9 cellular contexts compared by ENCODE assay signal in the genomic region with DNA sequence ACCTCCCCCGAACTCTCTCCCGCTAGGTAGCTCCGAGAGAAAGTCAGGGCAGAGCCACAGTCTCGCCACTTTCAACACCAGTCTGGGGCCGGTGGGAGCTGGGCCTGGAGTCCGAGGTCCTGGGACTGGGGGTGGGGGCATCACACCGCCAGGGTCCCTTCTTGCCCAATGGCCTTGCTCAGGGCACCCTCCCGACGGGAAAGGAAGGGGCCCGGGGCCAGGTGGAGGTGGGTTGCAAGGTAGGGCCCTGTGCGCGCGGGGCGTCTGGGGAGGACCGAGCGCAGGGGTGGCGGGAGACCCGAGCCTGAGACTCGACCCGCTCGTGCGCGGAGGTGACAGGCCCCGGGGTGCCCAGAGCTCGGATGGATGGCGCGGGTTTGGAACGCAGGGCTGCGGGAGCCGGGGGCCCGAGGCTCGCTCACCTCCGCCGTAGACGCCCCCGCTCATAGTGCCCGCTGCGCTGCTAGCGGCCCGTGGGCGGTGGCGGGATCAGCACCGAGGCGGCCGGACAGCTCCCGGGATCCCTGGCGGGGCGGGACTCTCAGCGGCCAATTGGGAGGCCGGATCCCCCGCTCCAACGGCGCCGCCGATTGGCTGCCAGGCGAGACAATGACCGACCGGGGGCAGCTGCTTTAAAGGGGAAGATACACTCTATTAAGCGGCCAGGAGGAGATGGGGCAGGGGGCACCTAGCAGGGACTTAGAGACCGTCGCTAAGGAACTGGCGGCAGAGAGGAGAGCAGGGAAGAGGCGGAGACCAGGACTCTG. TPM values are rescaled to one million over a fixed set of nuclear protein-coding genes. Genes with fewer than 3 reads are reported as not detected.
A peak's percentile ranks its signal among the peaks of the same experiment; 100 is the strongest.
DNase-seq lines count a peak whose midpoint lies in the region; ATAC-seq lines count a peak whose summit lies in the region.
"Had no signal": no experiment of that assay in that cellular context is flagged by ENCODE, and none has a peak within 500 bp of the region (broad histone marks: within the 10 kb centered on the region; RNA-seq: fewer than 3 reads in every experiment).

A gene (minus strand): TSS at position 541 of the 767 bp plus-strand sequence. CDS start 94 bp downstream, at position 447.

- H3K4me1 Mint-ChIP-seq in activated naive CD4-positive, alpha-beta T cell treated with anti-CD3 and anti-CD28 coated beads for 36 hours (ENCODE audit: low read depth) = peaks cover 1% of the 10 kb centered on the region

- H3K27me3 Mint-ChIP-seq in activated naive CD4-positive, alpha-beta T cell treated with anti-CD3 and anti-CD28 coated beads for 36 hours (ENCODE audit: low read depth) = peaks cover 27% of the 10 kb centered on the region

- H3K9me3 Mint-ChIP-seq in activated naive CD4-positive, alpha-beta T cell treated with anti-CD3 and anti-CD28 coated beads for 36 hours = no peaks in the 10 kb centered on the region

- peak within 1 kb of the TSS; percentile 51 for H3K4me3 ChIP-seq in HUES6 (ENCODE audit: low read depth, low read length)
- no peak within 1 kb of the TSS for H3K4me3 ChIP-seq in skeletal muscle satellite cell (ENCODE audit: low read length)

- no peak within 1 kb of the TSS for H3K27ac ChIP-seq in HUES6 (ENCODE audit: low read depth, low read length)

- CTCF ChIA-PET in activated naive CD4-positive, alpha-beta T cell treated with anti-CD3 and anti-CD28 coated beads for 36 hours (lab: Charles Lee) = interaction anchor here (0.6 to 1.3 kb wide), 3 partner anchors 11 to 22 kb away, joined by 3 to 5 read pairs (median 3); no protein-coding TSS in a partner anchor

- H3K36me3 Mint-ChIP-seq in activated naive CD4-positive, alpha-beta T cell treated with anti-CD3 and anti-CD28 coated beads for 36 hours (ENCODE audit: low read depth) = no peaks in the 10 kb centered on the region

- ATAC-seq in GM18858 (IDR thresholded peaks at IDR 0.05; ENCODE audit: unreplicated experiment) = no peak

- no peak within 1 kb of the TSS for H3K4me3 Mint-ChIP-seq in activated naive CD4-positive, alpha-beta T cell treated with anti-CD3 and anti-CD28 coated beads for 36 hours

- H3K9ac ChIP-seq in HUES6 (ENCODE audit: low read length) (no peak within 1 kb of the TSS), skeletal muscle satellite cell (ENCODE audit: low read depth, low read length) (no peak within 1 kb of the TSS)

- intact Hi-C loops in activated naive CD4-positive, alpha-beta T cell treated with anti-CD3 and anti-CD28 coated beads for 36 hours (cut with micrococcal nuclease) = no loop called here

- H3K4me1 ChIP-seq in HUES6 (ENCODE audit: control insufficient read depth, insufficient read depth, low read length) = no peaks in the 10 kb centered on the region
- H3K4me1 ChIP-seq in skeletal muscle satellite cell (ENCODE audit: control insufficient read depth, insufficient read depth, low read length) = no peaks in the 10 kb centered on the region

- H3K27me3 ChIP-seq in HUES6 (ENCODE audit: control insufficient read depth, insufficient read depth, low read length) (peaks cover 42% of the 10 kb centered on the region), skeletal muscle satellite cell (ENCODE audit: control insufficient read depth, insufficient read depth, low read length) (peaks cover 38% of the 10 kb centered on the region)

- H3K27ac Mint-ChIP-seq in activated naive CD4-positive, alpha-beta T cell treated with anti-CD3 and anti-CD28 coated beads for 36 hours = no peak within 1 kb of the TSS

- peak; percentile 69 for DNase-seq in NCI-H748 treated with DMSO at 0.1 percent for 48 hours (lab: John Stamatoyannopoulos, UW)
- peak; percentile 60 for DNase-seq in activated naive CD4-positive, alpha-beta T cell treated with anti-CD3 and anti-CD28 coated beads for 36 hours
- peak in 40 of 51 donors; percentile 6 to 85 (median 55) for DNase-seq in hypothalamus (lab: John Stamatoyannopoulos, UW)
- no peak for DNase-seq in SKM-1 (lab: John Stamatoyannopoulos, UW; ENCODE audit: unreplicated experiment)
- no peak for DNase-seq in SW480 (ENCODE audit: low spot score)

- H3K4me2 ChIP-seq in skeletal muscle satellite cell (ENCODE audit: low read length) = peak within 1 kb of the TSS; percentile 11

- 0 out of 2 replicates have a peak, but pooled peaks cover 3% of the 10 kb centered on the region for H3K9me3 ChIP-seq in HUES6 (ENCODE audit: control insufficient read depth, insufficient read depth, low read depth, low read length)
- no peaks in the 10 kb centered on the region for H3K9me3 ChIP-seq in skeletal muscle satellite cell (replicated peaks; ENCODE audit: low read length)

- H3K36me3 ChIP-seq in HUES6 (ENCODE audit: control insufficient read depth, insufficient read depth, low read length) = no peaks in the 10 kb centered on the region
- H3K36me3 ChIP-seq in skeletal muscle satellite cell (ENCODE audit: insufficient read depth, low read length) = no peaks in the 10 kb centered on the region

RNA-seq across cellular contexts. Expression of the gene that starts here (rescaled TPM):
- not detected for total RNA-seq in activated naive CD4-positive, alpha-beta T cell treated with anti-CD3 and anti-CD28 coated beads for 36 hours
- total RNA-seq in skeletal muscle satellite cell (2012; rRNA removed) = not detected in 2 replicates
- total RNA-seq: glomerular endothelial cell had no signal

Comparison
In these comparisons a context has a peak if more than half of its experiments do, and no peak if none do; other contexts are left out.
1. Peak in DNase-seq in activated naive CD4-positive, alpha-beta T cell treated with anti-CD3 and anti-CD28 coated beads for 36 hours; RNA of the gene not detected or under 1 TPM.
2. DNase-seq: peak in NCI-H748 treated with DMSO at 0.1 percent for 48 hours (single experiment) and hypothalamus (40 of 51); none in SKM-1 (single experiment) and SW480 (single experiment).